1 cellular context compared by ENCODE assay signal in genomic region chr2:178522950-178523595, GRCh38.
TF ChIP-seq lines count a peak whose summit lies in the region.

No MANE protein-coding gene starts in this region.

TF ChIP-seq in K562, 482 proteins besides CTCF, POLR2A, EP300 and RAD21 (continued from another document and continues in another):
- TF ChIP-seq, protein P1, sequence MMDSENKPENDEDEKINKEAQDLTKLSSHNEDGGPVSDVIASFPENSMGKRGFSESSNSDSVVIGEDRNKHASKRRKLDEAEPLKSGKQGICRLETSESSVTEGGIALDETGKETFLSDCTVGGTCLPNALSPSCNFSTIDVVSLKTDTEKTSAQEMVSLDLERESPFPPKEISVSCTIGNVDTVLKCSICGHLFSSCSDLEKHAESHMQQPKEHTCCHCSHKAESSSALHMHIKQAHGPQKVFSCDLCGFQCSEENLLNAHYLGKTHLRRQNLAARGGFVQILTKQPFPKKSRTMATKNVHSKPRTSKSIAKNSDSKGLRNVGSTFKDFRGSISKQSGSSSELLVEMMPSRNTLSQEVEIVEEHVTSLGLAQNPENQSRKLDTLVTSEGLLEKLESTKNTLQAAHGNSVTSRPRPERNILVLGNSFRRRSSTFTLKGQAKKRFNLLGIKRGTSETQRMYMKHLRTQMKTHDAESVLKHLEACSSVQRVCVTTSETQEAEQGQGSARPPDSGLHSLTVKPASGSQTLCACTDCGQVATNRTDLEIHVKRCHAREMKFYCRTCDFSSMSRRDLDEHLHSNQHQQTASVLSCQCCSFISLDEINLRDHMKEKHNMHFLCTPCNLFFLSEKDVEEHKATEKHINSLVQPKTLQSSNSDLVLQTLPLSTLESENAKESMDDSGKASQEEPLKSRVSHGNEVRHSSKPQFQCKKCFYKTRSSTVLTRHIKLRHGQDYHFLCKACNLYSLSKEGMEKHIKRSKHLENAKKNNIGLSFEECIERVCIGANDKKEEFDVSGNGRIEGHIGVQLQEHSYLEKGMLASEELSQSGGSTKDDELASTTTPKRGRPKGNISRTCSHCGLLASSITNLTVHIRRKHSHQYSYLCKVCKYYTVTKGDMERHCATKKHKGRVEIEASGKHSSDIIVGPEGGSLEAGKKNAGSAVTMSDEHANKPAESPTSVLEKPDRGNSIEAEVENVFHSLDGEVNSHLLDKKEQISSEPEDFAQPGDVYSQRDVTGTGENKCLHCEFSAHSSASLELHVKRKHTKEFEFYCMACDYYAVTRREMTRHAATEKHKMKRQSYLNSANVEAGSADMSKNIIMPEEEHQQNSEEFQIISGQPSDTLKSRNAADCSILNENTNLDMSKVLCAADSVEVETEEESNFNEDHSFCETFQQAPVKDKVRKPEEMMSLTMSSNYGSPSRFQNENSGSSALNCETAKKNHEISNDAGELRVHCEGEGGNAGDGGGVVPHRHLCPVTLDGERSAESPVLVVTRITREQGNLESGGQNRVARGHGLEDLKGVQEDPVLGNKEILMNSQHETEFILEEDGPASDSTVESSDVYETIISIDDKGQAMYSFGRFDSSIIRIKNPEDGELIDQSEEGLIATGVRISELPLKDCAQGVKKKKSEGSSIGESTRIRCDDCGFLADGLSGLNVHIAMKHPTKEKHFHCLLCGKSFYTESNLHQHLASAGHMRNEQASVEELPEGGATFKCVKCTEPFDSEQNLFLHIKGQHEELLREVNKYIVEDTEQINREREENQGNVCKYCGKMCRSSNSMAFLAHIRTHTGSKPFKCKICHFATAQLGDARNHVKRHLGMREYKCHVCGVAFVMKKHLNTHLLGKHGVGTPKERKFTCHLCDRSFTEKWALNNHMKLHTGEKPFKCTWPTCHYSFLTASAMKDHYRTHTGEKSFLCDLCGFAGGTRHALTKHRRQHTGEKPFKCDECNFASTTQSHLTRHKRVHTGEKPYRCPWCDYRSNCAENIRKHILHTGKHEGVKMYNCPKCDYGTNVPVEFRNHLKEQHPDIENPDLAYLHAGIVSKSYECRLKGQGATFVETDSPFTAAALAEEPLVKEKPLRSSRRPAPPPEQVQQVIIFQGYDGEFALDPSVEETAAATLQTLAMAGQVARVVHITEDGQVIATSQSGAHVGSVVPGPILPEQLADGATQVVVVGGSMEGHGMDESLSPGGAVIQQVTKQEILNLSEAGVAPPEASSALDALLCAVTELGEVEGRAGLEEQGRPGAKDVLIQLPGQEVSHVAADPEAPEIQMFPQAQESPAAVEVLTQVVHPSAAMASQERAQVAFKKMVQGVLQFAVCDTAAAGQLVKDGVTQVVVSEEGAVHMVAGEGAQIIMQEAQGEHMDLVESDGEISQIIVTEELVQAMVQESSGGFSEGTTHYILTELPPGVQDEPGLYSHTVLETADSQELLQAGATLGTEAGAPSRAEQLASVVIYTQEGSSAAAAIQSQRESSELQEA (IDR thresholded peaks at IDR 0.05; ENCODE audit: low read depth) = no peak
- TF ChIP-seq, protein P2, sequence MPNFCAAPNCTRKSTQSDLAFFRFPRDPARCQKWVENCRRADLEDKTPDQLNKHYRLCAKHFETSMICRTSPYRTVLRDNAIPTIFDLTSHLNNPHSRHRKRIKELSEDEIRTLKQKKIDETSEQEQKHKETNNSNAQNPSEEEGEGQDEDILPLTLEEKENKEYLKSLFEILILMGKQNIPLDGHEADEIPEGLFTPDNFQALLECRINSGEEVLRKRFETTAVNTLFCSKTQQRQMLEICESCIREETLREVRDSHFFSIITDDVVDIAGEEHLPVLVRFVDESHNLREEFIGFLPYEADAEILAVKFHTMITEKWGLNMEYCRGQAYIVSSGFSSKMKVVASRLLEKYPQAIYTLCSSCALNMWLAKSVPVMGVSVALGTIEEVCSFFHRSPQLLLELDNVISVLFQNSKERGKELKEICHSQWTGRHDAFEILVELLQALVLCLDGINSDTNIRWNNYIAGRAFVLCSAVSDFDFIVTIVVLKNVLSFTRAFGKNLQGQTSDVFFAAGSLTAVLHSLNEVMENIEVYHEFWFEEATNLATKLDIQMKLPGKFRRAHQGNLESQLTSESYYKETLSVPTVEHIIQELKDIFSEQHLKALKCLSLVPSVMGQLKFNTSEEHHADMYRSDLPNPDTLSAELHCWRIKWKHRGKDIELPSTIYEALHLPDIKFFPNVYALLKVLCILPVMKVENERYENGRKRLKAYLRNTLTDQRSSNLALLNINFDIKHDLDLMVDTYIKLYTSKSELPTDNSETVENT (CRISPR knock-in tag; IDR thresholded peaks at IDR 0.05) = peak; percentile 66; the same call in 1 of the 2 replicates
- TF ChIP-seq ZZZ3 (IDR thresholded peaks at IDR 0.05) (no peak), E2F4 (CRISPR knock-in tag; IDR thresholded peaks at IDR 0.05; ENCODE audit: low read depth) (no peak), USF1 (CRISPR knock-in tag; IDR thresholded peaks at IDR 0.05) (no peak; the same call in none of the 2 replicates), TCF3 (CRISPR knock-in tag; IDR thresholded peaks at IDR 0.05) (no peak), ZBTB34 (CRISPR knock-in tag; IDR thresholded peaks at IDR 0.05) (no peak), SIN3B (IDR thresholded peaks at IDR 0.05; ENCODE audit: low read depth) (peak; percentile 59; the same call in 1 of the 2 replicates), STAT5B (CRISPR knock-in tag; IDR thresholded peaks at IDR 0.05) (no peak), ZNF121 (CRISPR knock-in tag; conservative IDR thresholded peaks at IDR 0.05) (no peak), RBM34 (IDR thresholded peaks at IDR 0.05; ENCODE audit: borderline replicate concordance, insufficient read depth, low read length) (no peak), GTF2E2 (tag; IDR thresholded peaks at IDR 0.05) (peak; percentile 71; the same call in 1 of the 2 replicates), THRB (CRISPR knock-in tag; conservative IDR thresholded peaks at IDR 0.05) (0 out of 2 replicates have a peak, but pooled peaks have one; percentile 15), RNF2 (IDR thresholded peaks at IDR 0.05) (peak; percentile 32; the same call in 1 of the 2 replicates), DLX4 (CRISPR knock-in tag; IDR thresholded peaks at IDR 0.05) (no peak), EGR1 (conservative IDR thresholded peaks at IDR 0.05) (peak; percentile 27), PCBP2 (IDR thresholded peaks at IDR 0.05; ENCODE audit: low read depth, low read length, poor library complexity, severe bottlenecking) (no peak)
- TF ChIP-seq, protein P3, sequence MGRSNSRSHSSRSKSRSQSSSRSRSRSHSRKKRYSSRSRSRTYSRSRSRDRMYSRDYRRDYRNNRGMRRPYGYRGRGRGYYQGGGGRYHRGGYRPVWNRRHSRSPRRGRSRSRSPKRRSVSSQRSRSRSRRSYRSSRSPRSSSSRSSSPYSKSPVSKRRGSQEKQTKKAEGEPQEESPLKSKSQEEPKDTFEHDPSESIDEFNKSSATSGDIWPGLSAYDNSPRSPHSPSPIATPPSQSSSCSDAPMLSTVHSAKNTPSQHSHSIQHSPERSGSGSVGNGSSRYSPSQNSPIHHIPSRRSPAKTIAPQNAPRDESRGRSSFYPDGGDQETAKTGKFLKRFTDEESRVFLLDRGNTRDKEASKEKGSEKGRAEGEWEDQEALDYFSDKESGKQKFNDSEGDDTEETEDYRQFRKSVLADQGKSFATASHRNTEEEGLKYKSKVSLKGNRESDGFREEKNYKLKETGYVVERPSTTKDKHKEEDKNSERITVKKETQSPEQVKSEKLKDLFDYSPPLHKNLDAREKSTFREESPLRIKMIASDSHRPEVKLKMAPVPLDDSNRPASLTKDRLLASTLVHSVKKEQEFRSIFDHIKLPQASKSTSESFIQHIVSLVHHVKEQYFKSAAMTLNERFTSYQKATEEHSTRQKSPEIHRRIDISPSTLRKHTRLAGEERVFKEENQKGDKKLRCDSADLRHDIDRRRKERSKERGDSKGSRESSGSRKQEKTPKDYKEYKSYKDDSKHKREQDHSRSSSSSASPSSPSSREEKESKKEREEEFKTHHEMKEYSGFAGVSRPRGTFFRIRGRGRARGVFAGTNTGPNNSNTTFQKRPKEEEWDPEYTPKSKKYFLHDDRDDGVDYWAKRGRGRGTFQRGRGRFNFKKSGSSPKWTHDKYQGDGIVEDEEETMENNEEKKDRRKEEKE (IDR thresholded peaks at IDR 0.05; ENCODE audit: borderline replicate concordance in 1 of 2, control insufficient read depth in 1 of 2, low read depth in 2 of 2, low read length in 1 of 2) = no peak; a peak in 1 of 4 replicates
- TF ChIP-seq, protein P4, sequence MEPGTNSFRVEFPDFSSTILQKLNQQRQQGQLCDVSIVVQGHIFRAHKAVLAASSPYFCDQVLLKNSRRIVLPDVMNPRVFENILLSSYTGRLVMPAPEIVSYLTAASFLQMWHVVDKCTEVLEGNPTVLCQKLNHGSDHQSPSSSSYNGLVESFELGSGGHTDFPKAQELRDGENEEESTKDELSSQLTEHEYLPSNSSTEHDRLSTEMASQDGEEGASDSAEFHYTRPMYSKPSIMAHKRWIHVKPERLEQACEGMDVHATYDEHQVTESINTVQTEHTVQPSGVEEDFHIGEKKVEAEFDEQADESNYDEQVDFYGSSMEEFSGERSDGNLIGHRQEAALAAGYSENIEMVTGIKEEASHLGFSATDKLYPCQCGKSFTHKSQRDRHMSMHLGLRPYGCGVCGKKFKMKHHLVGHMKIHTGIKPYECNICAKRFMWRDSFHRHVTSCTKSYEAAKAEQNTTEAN (CRISPR knock-in tag; IDR thresholded peaks at IDR 0.05) = no peak
- TF ChIP-seq, protein P5, sequence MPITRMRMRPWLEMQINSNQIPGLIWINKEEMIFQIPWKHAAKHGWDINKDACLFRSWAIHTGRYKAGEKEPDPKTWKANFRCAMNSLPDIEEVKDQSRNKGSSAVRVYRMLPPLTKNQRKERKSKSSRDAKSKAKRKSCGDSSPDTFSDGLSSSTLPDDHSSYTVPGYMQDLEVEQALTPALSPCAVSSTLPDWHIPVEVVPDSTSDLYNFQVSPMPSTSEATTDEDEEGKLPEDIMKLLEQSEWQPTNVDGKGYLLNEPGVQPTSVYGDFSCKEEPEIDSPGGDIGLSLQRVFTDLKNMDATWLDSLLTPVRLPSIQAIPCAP (CRISPR knock-in tag; IDR thresholded peaks at IDR 0.05; ENCODE audit: borderline replicate concordance) = no peak
